In the genomic region with DNA sequence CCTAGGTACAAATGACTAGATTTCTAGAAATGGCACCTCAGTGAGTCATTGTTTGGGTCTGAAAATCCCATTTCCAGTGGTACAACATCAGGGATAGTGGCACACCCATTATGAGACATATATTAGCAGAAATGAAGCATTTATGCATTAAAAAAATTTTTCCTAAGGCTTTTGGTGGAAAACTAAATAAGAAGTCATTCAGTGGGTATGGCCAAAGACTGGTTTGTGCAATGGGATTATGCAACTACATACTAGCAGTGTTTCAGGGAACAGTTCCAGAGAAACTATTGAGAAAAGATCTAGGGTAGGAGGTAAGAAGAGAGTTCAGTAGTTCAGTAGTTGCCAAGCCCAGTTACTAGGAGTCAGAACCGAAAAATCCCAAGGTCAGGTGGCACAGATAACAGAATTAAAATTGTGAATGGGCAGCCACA, we compare ENCODE assay signal across 19 cellular contexts.
DNase-seq lines count a peak whose midpoint lies in the region; ATAC-seq and TF ChIP-seq lines count a peak whose summit lies in the region.
"Had no signal": no experiment of that assay in that cellular context is flagged by ENCODE, and none has a peak within 500 bp of the region (broad histone marks: within the 10 kb centered on the region; RNA-seq: fewer than 3 reads in every experiment).

No MANE protein-coding gene starts in this region.

- H3K4me1 ChIP-seq in left lung = no peaks in the 10 kb centered on the region
- H3K4me1 ChIP-seq: vagina had no signal

- TF ChIP-seq CTCF in brain microvascular endothelial cell (IDR thresholded peaks at IDR 0.05; ENCODE audit: low read depth, low read length, missing control alignments) (no peak), left lung (IDR thresholded peaks at IDR 0.05) (no peak)

- DNase-seq in CD1c-positive myeloid dendritic cell (ENCODE audit: extremely low spot score) = peak; percentile 38
- peak; percentile 55 for DNase-seq in M059J (ENCODE audit: low read depth)
- peak; percentile 4 for DNase-seq in brain microvascular endothelial cell
- DNase-seq in left lung = no peak
- DNase-seq in HPDE6-E6E7 (ENCODE audit: extremely low spot score) = no peak
- DNase-seq: activated CD4-positive, alpha-beta memory T cell treated with anti-CD3 and anti-CD28 coated beads, Interleukin-2, amount 10 ng/mL, durations not matched to agents 7 days and 5 days; CD4-positive, alpha-beta T cell; effector CD4-positive, alpha-beta T cell; EL; glutamatergic neuron; naive thymus-derived CD8-positive, alpha-beta T cell; NCI-H1417; NCI-H510A treated with DMSO at 0.1 percent for 48 hours; stimulated activated CD4-positive, alpha-beta T cell treated with anti-CD3 and anti-CD28 coated beads, Interleukin-4, amount 100 ng/mL, for 1 hour had no signal

- H3K4me3 ChIP-seq in brain microvascular endothelial cell (ENCODE audit: low read depth, low read length) (no peak overlapping the region), left lung (no peak overlapping the region)
- H3K4me3 ChIP-seq: vagina had no signal

- H3K27me3 ChIP-seq in brain microvascular endothelial cell (replicated peaks) (no peaks in the 10 kb centered on the region), left lung (no peaks in the 10 kb centered on the region)
- H3K27me3 ChIP-seq: vagina had no signal

- H3K27ac ChIP-seq in brain microvascular endothelial cell (no peak overlapping the region), left lung (no peak overlapping the region)
- H3K27ac ChIP-seq: vagina had no signal

- intact Hi-C loops in left lung (cut with DNase I) = no loop called here

- H3K36me3 ChIP-seq in brain microvascular endothelial cell (replicated peaks) = no peaks in the 10 kb centered on the region
- H3K36me3 ChIP-seq in left lung = no peaks in the 10 kb centered on the region
- H3K36me3 ChIP-seq: vagina had no signal

- peaks cover 0 to 4% of the 10 kb centered on the region in 2 donors for H3K9me3 ChIP-seq in left lung
- H3K9me3 ChIP-seq: vagina had no signal

- in situ Hi-C loops in brain microvascular endothelial cell (cut with HindIII; ENCODE audit: low pct_ligation_motif_present, low sequenced_read_pairs) = no loop called here

- ATAC-seq in left lung = peak; percentile 46
- ATAC-seq in HG03521 (IDR thresholded peaks at IDR 0.05; ENCODE audit: unreplicated experiment) = no peak
- no peak for ATAC-seq in GM21360 (IDR thresholded peaks at IDR 0.05; ENCODE audit: unreplicated experiment)
- no peak for ATAC-seq in SK-N-SH treated with all-trans-retinoic acid at 6 μM for 48 hours
- ATAC-seq: naive thymus-derived CD8-positive, alpha-beta T cell; stimulated activated memory B cell treated with anti-CD40 and anti-IgM and Interleukin-4, amounts not matched to agents 10 μg/mL and 1 μg/mL and 100 μg/mL, for 72 hours had no signal

TF ChIP-seq in SK-N-SH treated with all-trans-retinoic acid at 6 μM for 48 hours, 23 proteins besides CTCF, POLR2A, EP300 and RAD21:
- TF ChIP-seq ZNF70 (CRISPR knock-in tag; IDR thresholded peaks at IDR 0.05) (no peak), RARB (CRISPR knock-in tag; IDR thresholded peaks at IDR 0.05) (no peak), CSRNP3 (CRISPR knock-in tag; IDR thresholded peaks at IDR 0.05) (no peak), CSDC2 (CRISPR knock-in tag; IDR thresholded peaks at IDR 0.05) (no peak), ZNF8 (CRISPR knock-in tag; IDR thresholded peaks at IDR 0.05) (no peak), SNAI2 (CRISPR knock-in tag; IDR thresholded peaks at IDR 0.05) (no peak), GLIS3 (CRISPR knock-in tag; IDR thresholded peaks at IDR 0.05) (no peak), ARNTL (CRISPR knock-in tag; IDR thresholded peaks at IDR 0.05; ENCODE audit: borderline replicate concordance, low read depth) (no peak), ISL1 (CRISPR knock-in tag; IDR thresholded peaks at IDR 0.05) (no peak), ZFP30 (CRISPR knock-in tag; IDR thresholded peaks at IDR 0.05) (no peak), POU6F1 (CRISPR knock-in tag; IDR thresholded peaks at IDR 0.05; ENCODE audit: borderline replicate concordance, low read depth) (no peak)

Comparison
In these comparisons a context has a peak if more than half of its experiments do, and no peak if none do; other contexts are left out.
1. DNase-seq: peak in CD1c-positive myeloid dendritic cell (single experiment), M059J (single experiment) and brain microvascular endothelial cell (single experiment); none in left lung (0 of 2) and HPDE6-E6E7 (single experiment).